In genomic region chr4:153521995-153522799, GRCh38 we compare ENCODE assay signal across 8 cellular contexts. TPM values are rescaled to one million over a fixed set of nuclear protein-coding genes. Genes with fewer than 3 reads are reported as not detected.
A peak's percentile ranks its signal among the peaks of the same experiment; 100 is the strongest.
DNase-seq lines count a peak whose midpoint lies in the region; ATAC-seq and TF ChIP-seq lines count a peak whose summit lies in the region.

No MANE protein-coding gene starts in this region.

- H3K27ac Mint-ChIP-seq in activated CD4-positive, alpha-beta T cell treated with anti-CD3 and anti-CD28 coated beads, Interleukin-2, amount 10 ng/mL, durations not matched to agents 7 days and 5 days, result peak overlapping the region; percentile 94
- H3K27ac Mint-ChIP-seq in natural killer cell (peak overlapping the region; percentile 90 to 92), endothelial cell (ENCODE audit: unreplicated experiment) (no peak overlapping the region), type B pancreatic cell (no peak overlapping the region)

- H3K4me1 Mint-ChIP-seq in activated CD4-positive, alpha-beta T cell treated with anti-CD3 and anti-CD28 coated beads, Interleukin-2, amount 10 ng/mL, durations not matched to agents 7 days and 5 days, result peaks cover 95% of the 10 kb centered on the region
- peaks cover 100% of the 10 kb centered on the region in 2 donors for H3K4me1 Mint-ChIP-seq in natural killer cell
- peaks cover 39% of the 10 kb centered on the region for H3K4me1 Mint-ChIP-seq in endothelial cell (ENCODE audit: unreplicated experiment)
- peaks cover 50% of the 10 kb centered on the region for H3K4me1 Mint-ChIP-seq in type B pancreatic cell (ENCODE audit: unreplicated experiment)

- H3K36me3 Mint-ChIP-seq in activated CD4-positive, alpha-beta T cell treated with anti-CD3 and anti-CD28 coated beads, Interleukin-2, amount 10 ng/mL, durations not matched to agents 7 days and 5 days (ENCODE audit: low read depth), result peaks cover 48% of the 10 kb centered on the region
- H3K36me3 Mint-ChIP-seq in natural killer cell (no peaks in the 10 kb centered on the region), endothelial cell (ENCODE audit: low read depth, unreplicated experiment) (peaks cover 5% of the 10 kb centered on the region), type B pancreatic cell (peaks cover 2% of the 10 kb centered on the region)

- peak; percentile 49 for TF ChIP-seq POLR2A in GM19193 (IDR thresholded peaks at IDR 0.05; ENCODE audit: extremely low read depth, insufficient read depth, insufficient read length)

- peak; percentile 75 for DNase-seq in activated CD4-positive, alpha-beta T cell treated with anti-CD3 and anti-CD28 coated beads, Interleukin-2, amount 10 ng/mL, durations not matched to agents 7 days and 5 days
- peak; percentile 52 for DNase-seq in natural killer cell
- no peak for DNase-seq in GM10248 (ENCODE audit: extremely low spot score)
- no peak for DNase-seq in endothelial cell (ENCODE audit: low spot score)
- no peak for DNase-seq in type B pancreatic cell (ENCODE audit: extremely low spot score, unreplicated experiment)
- DNase-seq in dermis blood vessel endothelial cell, result no peak

- TF ChIP-seq CTCF in natural killer cell (IDR thresholded peaks at IDR 0.05), result no peak
- TF ChIP-seq CTCF in GM10248 (IDR thresholded peaks at IDR 0.05; ENCODE audit: control extremely low read depth, extremely low read depth, low read depth, missing control alignments), result no peak
- no peak for TF ChIP-seq CTCF in endothelial cell (IDR thresholded peaks at IDR 0.05; ENCODE audit: unreplicated experiment)
- no peak for TF ChIP-seq CTCF in type B pancreatic cell (conservative IDR thresholded peaks at IDR 0.05)

- intact Hi-C loops in natural killer cell (cut with micrococcal nuclease), result loop anchor here (1.0 to 5.0 kb wide), 4 partner anchors 25 to 85 kb away; no protein-coding TSS in a partner anchor

- POLR2A ChIA-PET in activated CD4-positive, alpha-beta T cell treated with anti-CD3 and anti-CD28 coated beads, Interleukin-2, amount 10 ng/mL, durations not matched to agents 7 days and 5 days (lab: Charles Lee), result interaction anchor here (0.6 to 1.1 kb wide), 3 partner anchors 96 to 127 kb away, joined by 3 read pairs; no protein-coding TSS in a partner anchor
- POLR2A ChIA-PET in GM10248 (lab: Yijun Ruan, JAX), result no interaction called here

- ATAC-seq in HG03159 (IDR thresholded peaks at IDR 0.05; ENCODE audit: unreplicated experiment) (peak; percentile 39), natural killer cell (peak; percentile 40 to 66 (median 60))

- CTCF ChIA-PET in activated CD4-positive, alpha-beta T cell treated with anti-CD3 and anti-CD28 coated beads, Interleukin-2, amount 10 ng/mL, durations not matched to agents 7 days and 5 days (lab: Charles Lee), result interaction anchor here (0.7 to 1.6 kb wide), 9 partner anchors 9 to 130 kb away, joined by 3 to 5 read pairs (median 4); partner anchors contain the start of gene TMEM131L
- CTCF ChIA-PET in GM10248 (lab: Yijun Ruan, JAX), result interaction anchor here (1.1 to 1.8 kb wide), 4 partner anchors 8 to 34 kb away, joined by 3 to 7 read pairs (median 4); no protein-coding TSS in a partner anchor

- peaks cover 3% of the 10 kb centered on the region for H3K9me3 Mint-ChIP-seq in activated CD4-positive, alpha-beta T cell treated with anti-CD3 and anti-CD28 coated beads, Interleukin-2, amount 10 ng/mL, durations not matched to agents 7 days and 5 days
- H3K9me3 Mint-ChIP-seq in natural killer cell (no peaks in the 10 kb centered on the region), endothelial cell (ENCODE audit: unreplicated experiment) (no peaks in the 10 kb centered on the region), type B pancreatic cell (no peaks in the 10 kb centered on the region)

- peak overlapping the region; percentile 61 for H3K4me3 Mint-ChIP-seq in activated CD4-positive, alpha-beta T cell treated with anti-CD3 and anti-CD28 coated beads, Interleukin-2, amount 10 ng/mL, durations not matched to agents 7 days and 5 days
- peak overlapping the region; percentile 87 for H3K4me3 Mint-ChIP-seq in natural killer cell
- no peak overlapping the region for H3K4me3 Mint-ChIP-seq in endothelial cell (ENCODE audit: unreplicated experiment)
- no peak overlapping the region for H3K4me3 Mint-ChIP-seq in type B pancreatic cell

- H3K27me3 Mint-ChIP-seq in activated CD4-positive, alpha-beta T cell treated with anti-CD3 and anti-CD28 coated beads, Interleukin-2, amount 10 ng/mL, durations not matched to agents 7 days and 5 days, result no peaks in the 10 kb centered on the region
- no peaks in the 10 kb centered on the region for H3K27me3 Mint-ChIP-seq in natural killer cell (ENCODE audit: low read depth in 2 of 2)
- H3K27me3 Mint-ChIP-seq in endothelial cell (ENCODE audit: unreplicated experiment), result no peaks in the 10 kb centered on the region
- no peaks in the 10 kb centered on the region for H3K27me3 Mint-ChIP-seq in type B pancreatic cell

RNA-seq across cellular contexts. Expression of gene TMEM131L, which starts 56.0 kb away (rescaled TPM):
- total RNA-seq in activated CD4-positive, alpha-beta T cell treated with anti-CD3 and anti-CD28 coated beads, Interleukin-2, amount 10 ng/mL, durations not matched to agents 7 days and 5 days, result 10 to 100 TPM; 49.3 to 56.0 TPM
- total RNA-seq in natural killer cell (100 to 1,000 TPM in 1 of 3 donors, 10 to 100 TPM in 2; 67.8 to 105 (median 71.1) TPM), endothelial cell (ENCODE audit: unreplicated experiment) (29.8 TPM), type B pancreatic cell (ENCODE audit: low replicate concordance) (5.4 and 21.3 TPM in 2 replicates), dermis blood vessel endothelial cell (16.2 and 25.3 TPM in 2 replicates)

Comparison
In these comparisons a context has a peak if more than half of its experiments do, and no peak if none do; other contexts are left out.
1. DNase-seq: peak in activated CD4-positive, alpha-beta T cell treated with anti-CD3 and anti-CD28 coated beads, Interleukin-2, amount 10 ng/mL, durations not matched to agents 7 days and 5 days (single experiment) and natural killer cell (single experiment); none in GM10248 (single experiment), endothelial cell (single experiment), type B pancreatic cell (single experiment) and dermis blood vessel endothelial cell (single experiment).
2. H3K27ac Mint-ChIP-seq: peak in activated CD4-positive, alpha-beta T cell treated with anti-CD3 and anti-CD28 coated beads, Interleukin-2, amount 10 ng/mL, durations not matched to agents 7 days and 5 days (single experiment) and natural killer cell (2 of 2); none in endothelial cell (single experiment) and type B pancreatic cell (single experiment).
3. H3K4me3 Mint-ChIP-seq: peak in activated CD4-positive, alpha-beta T cell treated with anti-CD3 and anti-CD28 coated beads, Interleukin-2, amount 10 ng/mL, durations not matched to agents 7 days and 5 days (single experiment) and natural killer cell (single experiment); none in endothelial cell (single experiment) and type B pancreatic cell (single experiment).